ENCODE assay signal across 9 cellular contexts in genomic region chr3:33089515-33089914, GRCh38. TPM values are rescaled to one million over a fixed set of nuclear protein-coding genes. Genes with fewer than 3 reads are reported as not detected.
DNase-seq lines count a peak whose midpoint lies in the region; ATAC-seq and TF ChIP-seq lines count a peak whose summit lies in the region.
"Had no signal": no experiment of that assay in that cellular context is flagged by ENCODE, and none has a peak within 500 bp of the region (broad histone marks: within the 10 kb centered on the region; RNA-seq: fewer than 3 reads in every experiment).

No MANE protein-coding gene starts in this region.

- peak overlapping the region; percentile 80 for H3K4me3 Mint-ChIP-seq in T-helper 17 cell

- DNase-seq in GM12865 (ENCODE audit: low read depth) (peak; percentile 73), T-helper 17 cell (no peak), foreskin melanocyte (no peak), PC-3 (no peak), NCI-H2081 treated with DMSO at 0.1 percent for 48 hours (lab: John Stamatoyannopoulos, UW) (no peak), NCI-H345 treated with DMSO at 0.1 percent for 48 hours (lab: John Stamatoyannopoulos, UW; ENCODE audit: unreplicated experiment) (no peak)
- DNase-seq: IMR-90 had no signal

- H3K9ac ChIP-seq in PC-3 (ENCODE audit: low read length): no peak overlapping the region

- peak overlapping the region; percentile 86 for H3K27ac Mint-ChIP-seq in T-helper 17 cell

- CTCF ChIA-PET in PC-3 (lab: Charles Lee): interaction anchor here (0.6 kb wide), 2 partner anchors 15 to 163 kb away, joined by 3 to 7 read pairs; no protein-coding TSS in a partner anchor

- H3K27me3 Mint-ChIP-seq in T-helper 17 cell: no peaks in the 10 kb centered on the region

- no peak overlapping the region for H3K27ac ChIP-seq in PC-3 (ENCODE audit: low read length)

- peaks cover 99% of the 10 kb centered on the region for H3K79me2 ChIP-seq in PC-3 (ENCODE audit: low read length)

- H3K9me2 ChIP-seq in PC-3 (replicated peaks; ENCODE audit: low read length): no peaks in the 10 kb centered on the region

- TF ChIP-seq CTCF in GM12865 (IDR thresholded peaks at IDR 0.05; ENCODE audit: insufficient read depth, low read depth, low read length, missing control alignments) (no peak), PC-3 (conservative IDR thresholded peaks at IDR 0.05; ENCODE audit: low read depth, low read length) (no peak)

- no peaks in the 10 kb centered on the region for H3F3A ChIP-seq in PC-3 (ENCODE audit: low read length, unreplicated experiment)

- H3K4me3 ChIP-seq in GM12865 (ENCODE audit: low read depth, low read length): no peak overlapping the region
- no peak overlapping the region for H3K4me3 ChIP-seq in PC-3 (ENCODE audit: low read length)

- no peaks in the 10 kb centered on the region for H3K27me3 ChIP-seq in PC-3 (ENCODE audit: low read length)

- BruUV-seq in PC-3 (replicated peaks; lab: Mats Ljungman, UMichigan): no TSS peak

- no peaks in the 10 kb centered on the region for H3K4me1 ChIP-seq in PC-3 (ENCODE audit: insufficient read depth, low read length)

- H2AFZ ChIP-seq in PC-3 (ENCODE audit: low read length): no peak overlapping the region

- H3K4me2 ChIP-seq in PC-3 (ENCODE audit: low read length): no peak overlapping the region

- no peaks in the 10 kb centered on the region for H4K20me1 ChIP-seq in PC-3 (ENCODE audit: low read length)

- no peaks in the 10 kb centered on the region for H3K9me3 ChIP-seq in T-helper 17 cell (ENCODE audit: control insufficient read depth, low read length, poor library complexity, severe bottlenecking)
- no peaks in the 10 kb centered on the region for H3K9me3 ChIP-seq in PC-3 (ENCODE audit: low read length)

- intact Hi-C loops in PC-3 (cut with micrococcal nuclease): no loop called here

- ATAC-seq in GM19463 (IDR thresholded peaks at IDR 0.05; ENCODE audit: unreplicated experiment) (peak; percentile 87), HG03139 (IDR thresholded peaks at IDR 0.05; ENCODE audit: unreplicated experiment) (peak; percentile 93), T-helper 17 cell (peak; percentile 67), PC-3 (no peak)

- POLR2A ChIA-PET in PC-3 (lab: Charles Lee; ENCODE audit: unreplicated experiment): interaction anchor here (0.7 kb wide), 1 partner anchor 16 kb away, joined by 4 read pairs; no protein-coding TSS in a partner anchor

- peaks cover 16% of the 10 kb centered on the region for H3K36me3 Mint-ChIP-seq in T-helper 17 cell (ENCODE audit: low read depth)

- peaks cover 62% of the 10 kb centered on the region for H3K4me1 Mint-ChIP-seq in T-helper 17 cell

- peaks cover 23% of the 10 kb centered on the region; the same call in 1 of the 2 replicates for H3K36me3 ChIP-seq in PC-3 (ENCODE audit: low read depth, low read length)

RNA-seq across cellular contexts. Expression of gene GLB1, which starts 7.4 kb away (rescaled TPM):
- total RNA-seq in T-helper 17 cell: 10 to 100 TPM; 29.8 to 37.3 TPM
- total RNA-seq in PC-3 (2014; rRNA removed): 27.3 and 36.4 TPM in 2 replicates

RNA-seq across cellular contexts. Expression of gene TMPPE, which starts 7.4 kb away (rescaled TPM):
- total RNA-seq in T-helper 17 cell (10 to 100 TPM; 13.6 to 15.0 TPM), PC-3 (2014; rRNA removed) (4.2 and 4.7 TPM in 2 replicates)

RNA-seq across cellular contexts. Expression of gene CRTAP, which starts 24.3 kb away (rescaled TPM):
- total RNA-seq in T-helper 17 cell (10 to 100 TPM; 57.3 to 62.8 TPM), PC-3 (2014; rRNA removed) (174 and 184 TPM in 2 replicates)
